Comparison of ENCODE assay signal across 12 cellular contexts in the genomic region with DNA sequence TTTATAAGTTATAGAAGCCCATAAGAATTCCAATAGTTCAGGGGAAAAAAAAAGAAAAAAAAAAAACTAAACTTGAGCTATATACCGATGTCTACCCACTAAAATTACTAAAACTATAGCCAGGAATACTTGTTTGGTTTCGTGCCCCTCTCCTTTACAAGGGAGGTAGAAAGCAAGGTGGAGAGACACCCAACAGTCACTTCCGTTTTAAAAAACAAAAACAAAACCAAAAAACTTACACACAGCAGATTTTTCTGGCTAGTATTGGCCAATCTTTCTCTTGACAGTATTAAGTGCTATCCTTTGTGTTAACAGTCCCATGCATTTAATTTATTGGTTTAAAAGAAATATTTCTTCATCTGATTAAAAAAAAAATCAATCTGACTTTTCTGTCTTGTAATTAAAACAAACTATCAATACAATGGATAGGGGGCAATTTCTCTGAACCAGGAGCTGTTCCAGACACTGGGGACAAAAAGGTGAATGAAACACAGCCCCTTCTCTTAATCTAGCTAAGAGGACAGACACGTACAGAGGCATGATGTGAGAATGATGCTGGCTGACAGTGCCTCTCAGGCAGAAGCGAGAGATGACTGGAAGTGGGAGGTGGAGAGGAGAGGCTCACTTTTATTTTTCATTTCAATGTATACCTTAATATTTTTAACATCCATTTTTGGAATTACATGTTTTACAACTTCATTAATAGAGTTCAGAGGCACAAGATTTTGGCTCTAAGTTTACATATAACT.
A peak's percentile ranks its signal among the peaks of the same experiment; 100 is the strongest.
DNase-seq lines count a peak whose midpoint lies in the region; ATAC-seq and TF ChIP-seq lines count a peak whose summit lies in the region.
"Had no signal": no experiment of that assay in that cellular context is flagged by ENCODE, and none has a peak within 500 bp of the region (broad histone marks: within the 10 kb centered on the region; RNA-seq: fewer than 3 reads in every experiment).

No MANE protein-coding gene starts in this region.

- H3K36me3 ChIP-seq in CD4-positive, CD25-positive, alpha-beta regulatory T cell (ENCODE audit: control insufficient read depth, insufficient read depth, low read length): no peaks in the 10 kb centered on the region
- no peaks in the 10 kb centered on the region for H3K36me3 ChIP-seq in SK-N-SH (replicated peaks in 1 of 2; ENCODE audit: control insufficient read depth in 1 of 2, insufficient read depth in 2 of 2, low read length in 1 of 2)
- H3K36me3 ChIP-seq: pancreas had no signal

- TF ChIP-seq EP300 in SK-N-SH (IDR thresholded peaks at IDR 0.05; ENCODE audit: borderline replicate concordance in 1 of 2, low read depth in 1 of 2, low read length in 1 of 2): no peak

- no peaks in the 10 kb centered on the region; the same call in none of the 2 replicates for H3K79me2 ChIP-seq in SK-N-SH (ENCODE audit: insufficient read depth)

- H3K9me3 ChIP-seq in CD4-positive, CD25-positive, alpha-beta regulatory T cell (ENCODE audit: control insufficient read depth in 2 of 2, low read length in 2 of 2): no peaks in the 10 kb centered on the region
- no peaks in the 10 kb centered on the region for H3K9me3 ChIP-seq in SK-N-SH
- H3K9me3 ChIP-seq: pancreas had no signal

- no peak overlapping the region; the same call in 1 of the 2 replicates for H3K4me2 ChIP-seq in SK-N-SH

- H3K4me1 ChIP-seq in CD4-positive, CD25-positive, alpha-beta regulatory T cell (ENCODE audit: control insufficient read depth, insufficient read depth, low read length, poor library complexity, severe bottlenecking): peaks cover 32% of the 10 kb centered on the region
- H3K4me1 ChIP-seq in SK-N-SH (ENCODE audit: control insufficient read depth in 1 of 2, insufficient read depth in 2 of 2, low read depth in 1 of 2, low read length in 1 of 2): peaks cover 20 to 41% of the 10 kb centered on the region in 2 experiments; a peak in 3 of 4 replicates

- peaks cover 13% of the 10 kb centered on the region for H3F3A ChIP-seq in SK-N-SH (replicated peaks; ENCODE audit: insufficient read depth)

- no peaks in the 10 kb centered on the region for H3K27me3 ChIP-seq in CD4-positive, CD25-positive, alpha-beta regulatory T cell (ENCODE audit: control insufficient read depth, insufficient read depth, low read length)
- no peaks in the 10 kb centered on the region for H3K27me3 ChIP-seq in SK-N-SH (ENCODE audit: insufficient read depth)
- H3K27me3 ChIP-seq: pancreas had no signal

- H3K4me1 Mint-ChIP-seq in CD4-positive, CD25-positive, alpha-beta regulatory T cell: peaks cover 35 to 65% (median 48%) of the 10 kb centered on the region in 4 donors
- H3K4me1 Mint-ChIP-seq in activated CD8-positive, alpha-beta T cell treated with anti-CD3 and anti-CD28 coated beads for 36 hours (ENCODE audit: low read depth): peaks cover 53% of the 10 kb centered on the region
- H3K4me1 Mint-ChIP-seq in naive thymus-derived CD8-positive, alpha-beta T cell: peaks cover 16 to 47% (median 36%) of the 10 kb centered on the region in 4 donors

- POLR2A ChIA-PET in activated CD8-positive, alpha-beta T cell treated with anti-CD3 and anti-CD28 coated beads for 36 hours (lab: Charles Lee): interaction anchor here (0.6 to 1.2 kb wide), 4 partner anchors 16 to 322 kb away, joined by 3 to 5 read pairs (median 5); no protein-coding TSS in a partner anchor
- POLR2A ChIA-PET in naive thymus-derived CD8-positive, alpha-beta T cell (lab: Charles Lee): interaction anchor here (0.5 kb wide), 1 partner anchor 17 kb away, joined by 4 read pairs; no protein-coding TSS in a partner anchor
- POLR2A ChIA-PET in SK-N-SH (lab: Yijun Ruan, JAX): no interaction called here

- H3K9me3 Mint-ChIP-seq in CD4-positive, CD25-positive, alpha-beta regulatory T cell: peaks cover 0 to 2% (median 0%) of the 10 kb centered on the region in 7 donors
- H3K9me3 Mint-ChIP-seq in activated CD8-positive, alpha-beta T cell treated with anti-CD3 and anti-CD28 coated beads for 36 hours: no peaks in the 10 kb centered on the region
- H3K9me3 Mint-ChIP-seq in naive thymus-derived CD8-positive, alpha-beta T cell: no peaks in the 10 kb centered on the region

- no peak for TF ChIP-seq RAD21 in SK-N-SH (IDR thresholded peaks at IDR 0.05; ENCODE audit: low read length)

- peak overlapping the region; percentile 83 to 85 (median 83) for H3K27ac Mint-ChIP-seq in CD4-positive, CD25-positive, alpha-beta regulatory T cell
- H3K27ac Mint-ChIP-seq in activated CD8-positive, alpha-beta T cell treated with anti-CD3 and anti-CD28 coated beads for 36 hours: peak overlapping the region; percentile 94
- peak overlapping the region in 8 of 10 donors; percentile 9 to 89 (median 64) for H3K27ac Mint-ChIP-seq in naive thymus-derived CD8-positive, alpha-beta T cell

- CTCF ChIA-PET in activated CD8-positive, alpha-beta T cell treated with anti-CD3 and anti-CD28 coated beads for 36 hours (lab: Charles Lee): interaction anchor here (0.6 to 1.8 kb wide), 9 partner anchors 12 to 246 kb away, joined by 3 to 8 read pairs (median 4); no protein-coding TSS in a partner anchor
- CTCF ChIA-PET in SK-N-SH (lab: Yijun Ruan, JAX): interaction anchor here (1.0 kb wide), 3 partner anchors 9 to 42 kb away, joined by 3 to 4 read pairs (median 3); no protein-coding TSS in a partner anchor

- DNase-seq in CD4-positive, CD25-positive, alpha-beta regulatory T cell: peak in 2 of 3 donors; percentile 22 to 77
- DNase-seq in LNCaP clone FGC (ENCODE audit: low read depth) (no peak), epidermal melanocyte (ENCODE audit: insufficient read length, low spot score) (no peak), SK-N-SH (no peak)
- peak; percentile 61 for DNase-seq in activated CD8-positive, alpha-beta T cell treated with anti-CD3 and anti-CD28 coated beads for 36 hours
- no peak for DNase-seq in naive thymus-derived CD8-positive, alpha-beta T cell
- DNase-seq: activated CD8-positive, alpha-beta memory T cell treated with anti-CD3 and anti-CD28 coated beads, Interleukin-2, amount 50 U/mL, for 4 hours; cortex of kidney; NCI-H2107; pancreas had no signal

- H3K9me2 ChIP-seq in SK-N-SH: no peaks in the 10 kb centered on the region

- H3K27me3 Mint-ChIP-seq in CD4-positive, CD25-positive, alpha-beta regulatory T cell: no peaks in the 10 kb centered on the region
- H3K27me3 Mint-ChIP-seq in activated CD8-positive, alpha-beta T cell treated with anti-CD3 and anti-CD28 coated beads for 36 hours: no peaks in the 10 kb centered on the region
- H3K27me3 Mint-ChIP-seq in naive thymus-derived CD8-positive, alpha-beta T cell: no peaks in the 10 kb centered on the region

- WGBS in SK-N-SH (ENCODE audit: low lambda C conversion rate): 80% methylated on average over 5 of the region's 5 CpGs

- H3K4me3 Mint-ChIP-seq in CD4-positive, CD25-positive, alpha-beta regulatory T cell: peak overlapping the region; percentile 40 to 89 (median 75)
- H3K4me3 Mint-ChIP-seq in activated CD8-positive, alpha-beta T cell treated with anti-CD3 and anti-CD28 coated beads for 36 hours: peak overlapping the region; percentile 11
- peak overlapping the region; percentile 3 to 74 (median 40) for H3K4me3 Mint-ChIP-seq in naive thymus-derived CD8-positive, alpha-beta T cell

- intact Hi-C loops in activated CD8-positive, alpha-beta T cell treated with anti-CD3 and anti-CD28 coated beads for 36 hours (cut with micrococcal nuclease): loop anchor here (5.0 kb wide), 1 partner anchor 40 kb away; no protein-coding TSS in a partner anchor

- H3K4me3 ChIP-seq in CD4-positive, CD25-positive, alpha-beta regulatory T cell (ENCODE audit: low read depth, low read length): peak overlapping the region; percentile 69
- H3K4me3 ChIP-seq in LNCaP clone FGC (ENCODE audit: low read depth, low read length): no peak overlapping the region
- no peak overlapping the region for H3K4me3 ChIP-seq in SK-N-SH (ENCODE audit: low read depth in 2 of 2, low read length in 1 of 2)
- H3K4me3 ChIP-seq: pancreas had no signal

- TF ChIP-seq CTCF in LNCaP clone FGC (IDR thresholded peaks at IDR 0.05; ENCODE audit: control insufficient read depth, extremely low read depth, insufficient read depth) (0 out of 2 replicates have a peak, but pooled peaks have one; percentile 8), SK-N-SH (IDR thresholded peaks at IDR 0.05) (no peak)
- no peak for TF ChIP-seq CTCF in activated CD8-positive, alpha-beta T cell treated with anti-CD3 and anti-CD28 coated beads for 36 hours (IDR thresholded peaks at IDR 0.05)

- no peak overlapping the region for H2AFZ ChIP-seq in SK-N-SH (ENCODE audit: low read depth)

- H3K36me3 Mint-ChIP-seq in CD4-positive, CD25-positive, alpha-beta regulatory T cell: no peaks in the 10 kb centered on the region
- peaks cover 3% of the 10 kb centered on the region for H3K36me3 Mint-ChIP-seq in activated CD8-positive, alpha-beta T cell treated with anti-CD3 and anti-CD28 coated beads for 36 hours (ENCODE audit: low read depth)
- H3K36me3 Mint-ChIP-seq in naive thymus-derived CD8-positive, alpha-beta T cell: peaks cover 0 to 14% (median 2%) of the 10 kb centered on the region in 3 donors

- peak overlapping the region; percentile 62 for H3K27ac ChIP-seq in CD4-positive, CD25-positive, alpha-beta regulatory T cell (ENCODE audit: insufficient read depth, low read length, poor library complexity, severe bottlenecking)
- no peak overlapping the region; a peak in 1 of 4 replicates for H3K27ac ChIP-seq in SK-N-SH (ENCODE audit: low read depth in 2 of 2, low read length in 1 of 2)
- H3K27ac ChIP-seq: pancreas had no signal

- ATAC-seq in CD4-positive, CD25-positive, alpha-beta regulatory T cell (ENCODE audit: low read depth in 2 of 2): peak; percentile 41 to 61
- ATAC-seq in activated CD8-positive, alpha-beta T cell treated with anti-CD3 and anti-CD28 coated beads for 36 hours: peak; percentile 42
- peak in 1 of 2 donors; percentile 47 for ATAC-seq in naive thymus-derived CD8-positive, alpha-beta T cell
- no peak for ATAC-seq in GM18907 (IDR thresholded peaks at IDR 0.05; ENCODE audit: unreplicated experiment)
- no peak for ATAC-seq in HG03039 (IDR thresholded peaks at IDR 0.05; ENCODE audit: unreplicated experiment)
- ATAC-seq: pancreas had no signal

- H3K9ac ChIP-seq in SK-N-SH: no peak overlapping the region

- peaks cover 4% of the 10 kb centered on the region; the same call in 1 of the 2 replicates for H4K20me1 ChIP-seq in SK-N-SH (ENCODE audit: insufficient read depth)

TF ChIP-seq in SK-N-SH, 30 proteins besides CTCF, POLR2A, EP300 and RAD21 (continues in another document):
- no peak for TF ChIP-seq GATA2 (CRISPR knock-in tag; IDR thresholded peaks at IDR 0.05)

Comparison
In these comparisons a context has a peak if more than half of its experiments do, and no peak if none do; other contexts are left out.
1. ATAC-seq: peak in CD4-positive, CD25-positive, alpha-beta regulatory T cell (2 of 2) and activated CD8-positive, alpha-beta T cell treated with anti-CD3 and anti-CD28 coated beads for 36 hours (single experiment); none in GM18907 (single experiment) and HG03039 (single experiment).
2. DNase-seq: peak in CD4-positive, CD25-positive, alpha-beta regulatory T cell (2 of 3) and activated CD8-positive, alpha-beta T cell treated with anti-CD3 and anti-CD28 coated beads for 36 hours (single experiment); none in LNCaP clone FGC (single experiment), naive thymus-derived CD8-positive, alpha-beta T cell (0 of 10), epidermal melanocyte (single experiment) and SK-N-SH (single experiment).
3. H3K4me3 Mint-ChIP-seq: peak in every context shown above with its lines; median percentile 75 in CD4-positive, CD25-positive, alpha-beta regulatory T cell; 40 in naive thymus-derived CD8-positive, alpha-beta T cell; 11 in activated CD8-positive, alpha-beta T cell treated with anti-CD3 and anti-CD28 coated beads for 36 hours.
4. Peak in every context shown above with its lines, with median percentiles within 50 percentile points of each other: H3K27ac Mint-ChIP-seq.